12 cellular contexts compared by ENCODE assay signal in genomic region chr16:70693231-70693671, GRCh38. TPM values are rescaled to one million over a fixed set of nuclear protein-coding genes. Genes with fewer than 3 reads are reported as not detected.
DNase-seq lines count a peak whose midpoint lies in the region; ATAC-seq and TF ChIP-seq lines count a peak whose summit lies in the region.
"Had no signal": no experiment of that assay in that cellular context is flagged by ENCODE, and none has a peak within 500 bp of the region (broad histone marks: within the 10 kb centered on the region; RNA-seq: fewer than 3 reads in every experiment).

No MANE protein-coding gene starts in this region.

- H3K9ac ChIP-seq in BLaER1 = peak overlapping the region; percentile 73

- peaks cover 100% of the 10 kb centered on the region for H3K4me1 ChIP-seq in BLaER1
- peaks cover 93% of the 10 kb centered on the region for H3K4me1 ChIP-seq in SJCRH30
- H3K4me1 ChIP-seq in cardiac muscle cell (ENCODE audit: low read depth) = peaks cover 88% of the 10 kb centered on the region
- H3K4me1 ChIP-seq in psoas muscle = peaks cover 100% of the 10 kb centered on the region
- peaks cover 11% of the 10 kb centered on the region for H3K4me1 ChIP-seq in body of pancreas

- H4K20me1 ChIP-seq in BLaER1 = no peaks in the 10 kb centered on the region

- peak overlapping the region; percentile 85 for H3K4me2 ChIP-seq in BLaER1

- ATAC-seq in psoas muscle (peak; percentile 45 to 72 (median 50)), GM21576 (IDR thresholded peaks at IDR 0.05; ENCODE audit: unreplicated experiment) (no peak), body of pancreas (no peak), HG02610 (IDR thresholded peaks at IDR 0.05; ENCODE audit: unreplicated experiment) (no peak)
- ATAC-seq: activated CD8-positive, alpha-beta T cell treated with anti-CD3 and anti-CD28 coated beads, Interleukin-2, amount 10 ng/mL, durations not matched to agents 7 days and 5 days; stimulated activated effector memory CD8-positive, alpha-beta T cell treated with anti-CD3 and anti-CD28 coated beads, Interleukin-12 subunit alpha, Interleukin-12 subunit beta, amount 100 ng/mL, for 72 hours had no signal

- WGBS in psoas muscle, 3 donors = 33 to 38% (median 37%) methylated on average over 18 of the region's 18 CpGs
- 90 to 94% methylated on average over 16 to 18 of the region's 18 CpGs for WGBS in body of pancreas, 2 donors

- H3K27ac ChIP-seq in BLaER1 (peak overlapping the region; percentile 87), SJCRH30 (peak overlapping the region; percentile 79), cardiac muscle cell (peak overlapping the region; percentile 99), psoas muscle (peak overlapping the region; percentile 86), body of pancreas (no peak overlapping the region)
- H3K27ac ChIP-seq: HL-60 had no signal

- DNase-seq in SJCRH30 (no peak), cardiac muscle cell (ENCODE audit: low read depth in 1 of 2, low spot score in 1 of 2) (peak in 1 of 2 donors; percentile 87), psoas muscle (peak; percentile 44 to 83), body of pancreas (no peak)
- no peak for DNase-seq in activated CD4-positive, alpha-beta T cell treated with anti-CD3 and anti-CD28 coated beads, Interleukin-2, amount 50 U/mL, for 4 hours
- DNase-seq: activated CD8-positive, alpha-beta T cell treated with anti-CD3 and anti-CD28 coated beads, Interleukin-2, amount 10 ng/mL, durations not matched to agents 7 days and 5 days; NCI-H146 had no signal

- no peak for TF ChIP-seq CTCF in cardiac muscle cell (IDR thresholded peaks at IDR 0.05; ENCODE audit: low read depth, low read length)
- TF ChIP-seq CTCF in psoas muscle (IDR thresholded peaks at IDR 0.05) = no peak
- TF ChIP-seq CTCF in body of pancreas (IDR thresholded peaks at IDR 0.05) = no peak

- H3K9me3 ChIP-seq in BLaER1 (no peaks in the 10 kb centered on the region), SJCRH30 (replicated peaks) (no peaks in the 10 kb centered on the region), cardiac muscle cell (ENCODE audit: low read depth) (no peaks in the 10 kb centered on the region), psoas muscle (no peaks in the 10 kb centered on the region), body of pancreas (no peaks in the 10 kb centered on the region)

- H3K36me3 ChIP-seq in BLaER1 = peaks cover 7% of the 10 kb centered on the region
- no peaks in the 10 kb centered on the region for H3K36me3 ChIP-seq in SJCRH30
- no peaks in the 10 kb centered on the region for H3K36me3 ChIP-seq in cardiac muscle cell
- H3K36me3 ChIP-seq in psoas muscle (ENCODE audit: insufficient read depth in 1 of 2, low read depth in 1 of 2) = no peaks in the 10 kb centered on the region
- H3K36me3 ChIP-seq in body of pancreas (replicated peaks in 1 of 2; ENCODE audit: insufficient read depth in 1 of 2, low read depth in 2 of 2) = no peaks in the 10 kb centered on the region

- no peak for TF ChIP-seq POLR2A in body of pancreas (IDR thresholded peaks at IDR 0.05)

- H3K4me3 ChIP-seq in BLaER1 = no peak overlapping the region
- H3K4me3 ChIP-seq in SJCRH30 = no peak overlapping the region
- H3K4me3 ChIP-seq in cardiac muscle cell = no peak overlapping the region
- H3K4me3 ChIP-seq in psoas muscle = peak overlapping the region; percentile 15
- no peak overlapping the region for H3K4me3 ChIP-seq in body of pancreas

- H3K27me3 ChIP-seq in BLaER1 = no peaks in the 10 kb centered on the region
- no peaks in the 10 kb centered on the region for H3K27me3 ChIP-seq in SJCRH30
- H3K27me3 ChIP-seq in cardiac muscle cell = no peaks in the 10 kb centered on the region
- H3K27me3 ChIP-seq in psoas muscle (ENCODE audit: insufficient read depth in 3 of 3, low read length in 2 of 3) = no peaks in the 10 kb centered on the region
- no peaks in the 10 kb centered on the region for H3K27me3 ChIP-seq in body of pancreas

- intact Hi-C loops in psoas muscle (cut with DNase I) = no loop called here
- intact Hi-C loops in body of pancreas (cut with DNase I) = no loop called here

RNA-seq across cellular contexts. Expression of gene MTSS2, which starts 7.4 kb away (rescaled TPM):
- 24.6 and 27.4 TPM in 2 replicates for total RNA-seq in SJCRH30 (2014; rRNA removed; shearing (Covaris generic))
- total RNA-seq in cardiac muscle cell (47.2 and 82.3 TPM in 2 replicates), psoas muscle (100 to 1,000 TPM; 104 to 166 (median 110) TPM), body of pancreas (10 to 100 TPM in 1 of 2 donors, 1 to 10 TPM in 1; 8.8 to 23.4 TPM)
- polyA plus RNA-seq in cardiac muscle cell (12.4 and 22.7 TPM in 2 replicates), psoas muscle (100 to 1,000 TPM in 1 of 3 donors, 10 to 100 TPM in 2; 50.0 to 120 (median 94.3) TPM)

RNA-seq across cellular contexts. Expression of gene IL34, which starts 46.9 kb away (rescaled TPM):
- total RNA-seq in SJCRH30 (2014; rRNA removed; shearing (Covaris generic)) = 0.61 and 0.75 TPM in 2 replicates
- total RNA-seq in cardiac muscle cell (not detected in 2 replicates), psoas muscle (10 to 100 TPM in 2 of 4 donors, 1 to 10 TPM in 2; 6.5 to 18.5 (median 9.0) TPM), body of pancreas (1 to 10 TPM in 1 of 2 donors, under 1 TPM in 1; 0.78 to 3.0 TPM)
- polyA plus RNA-seq in cardiac muscle cell (0.10 TPM in 1 of 2 replicates, not detected in the other), psoas muscle (1 to 10 TPM in 2 of 3 donors, under 1 TPM in 1; 0.89 to 3.7 (median 2.2) TPM)

Comparison
In these comparisons a context has a peak if more than half of its experiments do, and no peak if none do; other contexts are left out.
1. H3K27ac ChIP-seq: peak in BLaER1 (single experiment), SJCRH30 (single experiment), cardiac muscle cell (single experiment) and psoas muscle (single experiment); none in body of pancreas (0 of 4).
2. DNase-seq: peak in psoas muscle (2 of 2); none in SJCRH30 (0 of 2), activated CD4-positive, alpha-beta T cell treated with anti-CD3 and anti-CD28 coated beads, Interleukin-2, amount 50 U/mL, for 4 hours (0 of 2) and body of pancreas (0 of 4).
3. ATAC-seq: peak in psoas muscle (4 of 4); none in GM21576 (single experiment), body of pancreas (single experiment) and HG02610 (single experiment).